In genomic region chr6:49918787-49919186, GRCh38 we compare ENCODE assay signal across 1 cellular context.
A peak's percentile ranks its signal among the peaks of the same experiment; 100 is the strongest.
TF ChIP-seq lines count a peak whose summit lies in the region.

No MANE protein-coding gene starts in this region.

TF ChIP-seq in H1, 55 proteins besides CTCF, POLR2A, EP300 and RAD21:
- TF ChIP-seq JUN (IDR thresholded peaks at IDR 0.05; ENCODE audit: low read depth, low read length) (no peak), NANOG (IDR thresholded peaks at IDR 0.05; ENCODE audit: insufficient read depth, low read depth, low read length, poor library complexity, severe bottlenecking) (peak; percentile 54)
